In the genomic region with DNA sequence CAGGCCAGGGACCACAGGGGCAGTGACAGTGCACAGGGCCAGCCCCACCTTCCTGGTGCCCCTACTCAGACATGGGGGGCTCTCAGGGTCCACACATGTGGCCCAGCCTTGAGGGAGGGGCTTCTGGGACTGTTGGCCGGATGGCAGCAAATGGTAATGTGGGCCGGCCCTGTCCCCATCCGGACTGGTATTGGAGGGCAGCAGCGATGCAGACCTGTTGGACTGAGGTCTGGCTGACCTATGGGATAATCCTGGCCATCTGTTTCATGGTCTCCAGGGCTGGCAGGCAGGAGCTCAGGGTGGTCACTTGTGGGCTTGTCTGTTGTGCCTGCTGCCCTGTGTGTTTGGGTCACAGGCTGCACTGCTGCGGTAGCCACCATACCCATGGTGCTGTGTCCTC, we compare ENCODE assay signal across 18 cellular contexts.
DNase-seq lines count a peak whose midpoint lies in the region; ATAC-seq and TF ChIP-seq lines count a peak whose summit lies in the region.
"Had no signal": no experiment of that assay in that cellular context is flagged by ENCODE, and none has a peak within 500 bp of the region (broad histone marks: within the 10 kb centered on the region; RNA-seq: fewer than 3 reads in every experiment).

No MANE protein-coding gene starts in this region.

- H3K4me1 Mint-ChIP-seq in chondrocyte (ENCODE audit: low read depth), result no peaks in the 10 kb centered on the region
- H3K4me1 Mint-ChIP-seq in activated T-cell treated with anti-CD3 and anti-CD28 coated beads, Interleukin-2, amount 50 U/mL, for 4 hours (ENCODE audit: low read depth), result no peaks in the 10 kb centered on the region
- H3K4me1 Mint-ChIP-seq: H9 had no signal

- H3K36me3 ChIP-seq in left ventricle myocardium inferior, result no peaks in the 10 kb centered on the region
- H3K36me3 ChIP-seq: BLaER1 treated with 17β-estradiol and CSF1 and Interleukin-3, amounts not matched to agents 10 nM and 100 nM had no signal

- peaks cover 11% of the 10 kb centered on the region for H3K27me3 ChIP-seq in left ventricle myocardium inferior (ENCODE audit: low read depth)
- H3K27me3 ChIP-seq: BLaER1 treated with 17β-estradiol and CSF1 and Interleukin-3, amounts not matched to agents 10 nM and 100 nM had no signal

- peaks cover 15% of the 10 kb centered on the region for H3K9me3 ChIP-seq in left ventricle myocardium inferior (replicated peaks)
- H3K9me3 ChIP-seq: BLaER1 treated with 17β-estradiol and CSF1 and Interleukin-3, amounts not matched to agents 10 nM and 100 nM had no signal

- intact Hi-C loops in left ventricle myocardium inferior (cut with micrococcal nuclease), result no loop called here
- intact Hi-C loops in Right ventricle myocardium inferior (cut with DNase I), result no loop called here
- intact Hi-C loops in posterior vena cava (cut with DNase I), result no loop called here

- no peak overlapping the region for H3K27ac ChIP-seq in left ventricle myocardium inferior (replicated peaks)
- H3K27ac ChIP-seq: BLaER1 treated with 17β-estradiol and CSF1 and Interleukin-3, amounts not matched to agents 10 nM and 100 nM; GM23248 had no signal

- TF ChIP-seq CTCF in left ventricle myocardium inferior (IDR thresholded peaks at IDR 0.05; ENCODE audit: borderline replicate concordance), result no peak
- TF ChIP-seq CTCF in chondrocyte (IDR thresholded peaks at IDR 0.05), result no peak

- H3K4me3 Mint-ChIP-seq in chondrocyte (ENCODE audit: unreplicated experiment), result no peak overlapping the region
- H3K4me3 Mint-ChIP-seq in activated T-cell treated with anti-CD3 and anti-CD28 coated beads, Interleukin-2, amount 50 U/mL, for 4 hours, result no peak overlapping the region
- H3K4me3 Mint-ChIP-seq: CD4-positive, alpha-beta T cell; H9 had no signal

- no peaks in the 10 kb centered on the region for H3K4me1 ChIP-seq in left ventricle myocardium inferior
- H3K4me1 ChIP-seq: BLaER1 treated with 17β-estradiol and CSF1 and Interleukin-3, amounts not matched to agents 10 nM and 100 nM had no signal

- no peak overlapping the region for H3K27ac Mint-ChIP-seq in chondrocyte (ENCODE audit: unreplicated experiment)
- H3K27ac Mint-ChIP-seq: CD4-positive, alpha-beta T cell; H9 had no signal

- DNase-seq in left ventricle myocardium inferior (peak; percentile 7), Right ventricle myocardium inferior (ENCODE audit: missing footprints) (no peak), chondrocyte (ENCODE audit: low spot score) (peak; percentile 64), posterior vena cava (ENCODE audit: low spot score) (peak; percentile 72), GM19240 (ENCODE audit: insufficient read length, low spot score) (no peak)
- DNase-seq in activated T-cell treated with anti-CD3 and anti-CD28 coated beads, Interleukin-2, amount 50 U/mL, for 4 hours, result no peak
- no peak for DNase-seq in activated naive CD4-positive, alpha-beta T cell treated with anti-CD3 and anti-CD28 coated beads, Interleukin-2, amount 50 U/mL, for 16 hours
- DNase-seq: CD4-positive, alpha-beta T cell; GM23248; H9; NCI-H1048; NCI-H1417; NCI-H1694 treated with DMSO at 0.1 percent for 48 hours; NCI-H2081; NCI-H2227 treated with DMSO at 0.1 percent for 48 hours; NCI-H526 treated with DMSO at 0.1 percent for 48 hours; RPMI8226 had no signal

- H3K4me3 ChIP-seq in left ventricle myocardium inferior, result no peak overlapping the region
- H3K4me3 ChIP-seq: BLaER1 treated with 17β-estradiol and CSF1 and Interleukin-3, amounts not matched to agents 10 nM and 100 nM; GM23248 had no signal

- no peaks in the 10 kb centered on the region for H3K27me3 Mint-ChIP-seq in chondrocyte (ENCODE audit: low read depth)
- H3K27me3 Mint-ChIP-seq in activated T-cell treated with anti-CD3 and anti-CD28 coated beads, Interleukin-2, amount 50 U/mL, for 4 hours (ENCODE audit: low read depth), result peaks cover 20% of the 10 kb centered on the region

- no peak for ATAC-seq in Right ventricle myocardium inferior
- no peak for ATAC-seq in activated T-cell treated with anti-CD3 and anti-CD28 coated beads, Interleukin-2, amount 50 U/mL, for 4 hours

- H3K36me3 Mint-ChIP-seq in chondrocyte (ENCODE audit: low read depth), result no peaks in the 10 kb centered on the region
- H3K36me3 Mint-ChIP-seq in activated T-cell treated with anti-CD3 and anti-CD28 coated beads, Interleukin-2, amount 50 U/mL, for 4 hours (ENCODE audit: insufficient read depth), result peaks cover 2% of the 10 kb centered on the region

- peaks cover 35% of the 10 kb centered on the region for H3K9me3 Mint-ChIP-seq in chondrocyte (ENCODE audit: low read depth)
- H3K9me3 Mint-ChIP-seq in activated T-cell treated with anti-CD3 and anti-CD28 coated beads, Interleukin-2, amount 50 U/mL, for 4 hours, result peaks cover 6% of the 10 kb centered on the region

Comparison
In these comparisons a context has a peak if more than half of its experiments do, and no peak if none do; other contexts are left out.
1. DNase-seq: peak in left ventricle myocardium inferior (single experiment), chondrocyte (single experiment) and posterior vena cava (single experiment); none in Right ventricle myocardium inferior (single experiment), activated T-cell treated with anti-CD3 and anti-CD28 coated beads, Interleukin-2, amount 50 U/mL, for 4 hours (single experiment), activated naive CD4-positive, alpha-beta T cell treated with anti-CD3 and anti-CD28 coated beads, Interleukin-2, amount 50 U/mL, for 16 hours (single experiment) and GM19240 (single experiment).